ENCODE assay signal across 12 cellular contexts in genomic region chr2:43305006-43305405, GRCh38.
DNase-seq lines count a peak whose midpoint lies in the region; ATAC-seq, FAIRE-seq and TF ChIP-seq lines count a peak whose summit lies in the region.
"Had no signal": no experiment of that assay in that cellular context is flagged by ENCODE, and none has a peak within 500 bp of the region (broad histone marks: within the 10 kb centered on the region; RNA-seq: fewer than 3 reads in every experiment).

No MANE protein-coding gene starts in this region.

- H3K9ac ChIP-seq in duodenal mucosa (ENCODE audit: low read depth in 1 of 2, low read length in 2 of 2) (no peak overlapping the region), liver (ENCODE audit: low read depth in 1 of 2, low read length in 2 of 2) (no peak overlapping the region)

- H3K36me3 Mint-ChIP-seq in stimulated activated memory B cell treated with anti-CD40 and anti-IgM and Interleukin-4, amounts not matched to agents 10 μg/mL and 1 μg/mL and 100 μg/mL, for 72 hours = peaks cover 38% of the 10 kb centered on the region

- H3K4me1 Mint-ChIP-seq in stimulated activated memory B cell treated with anti-CD40 and anti-IgM and Interleukin-4, amounts not matched to agents 10 μg/mL and 1 μg/mL and 100 μg/mL, for 72 hours = peaks cover 10% of the 10 kb centered on the region

- ATAC-seq in stimulated activated memory B cell treated with anti-CD40 and anti-IgM and Interleukin-4, amounts not matched to agents 10 μg/mL and 1 μg/mL and 100 μg/mL, for 72 hours = no peak

- no peak for TF ChIP-seq POLR2A in GM12891 (IDR thresholded peaks at IDR 0.05; ENCODE audit: low read depth, low read length)

- WGBS in liver = 8% methylated on average over 2 of the region's 2 CpGs

- peak in 1 of 2 donors; percentile 8 for TF ChIP-seq RAD21 in liver (IDR thresholded peaks at IDR 0.05)

- H3K27me3 ChIP-seq in MG63 (no peaks in the 10 kb centered on the region), duodenal mucosa (ENCODE audit: control insufficient read depth in 1 of 2, insufficient read depth in 2 of 2, low read length in 2 of 2) (no peaks in the 10 kb centered on the region), liver (ENCODE audit: control insufficient read depth in 4 of 4, insufficient read depth in 4 of 4, low read length in 3 of 4) (no peaks in the 10 kb centered on the region)

- H3K4me1 ChIP-seq in duodenal mucosa (ENCODE audit: control insufficient read depth in 1 of 2, insufficient read depth in 2 of 2, low read length in 2 of 2) (peaks cover 0 to 10% of the 10 kb centered on the region in 2 donors), liver (ENCODE audit: control insufficient read depth in 4 of 4, insufficient read depth in 4 of 4, low read length in 3 of 4) (peaks cover 5 to 24% (median 20%) of the 10 kb centered on the region in 4 donors)

- H3K27me3 Mint-ChIP-seq in stimulated activated memory B cell treated with anti-CD40 and anti-IgM and Interleukin-4, amounts not matched to agents 10 μg/mL and 1 μg/mL and 100 μg/mL, for 72 hours = no peaks in the 10 kb centered on the region
- H3K27me3 Mint-ChIP-seq: activated CD4-positive, alpha-beta memory T cell treated with anti-CD3 and anti-CD28 coated beads, Interleukin-2, amount 10 ng/mL, durations not matched to agents 7 days and 5 days; CD4-positive, alpha-beta T cell had no signal

- H3K4me3 ChIP-seq in MG63 (no peak overlapping the region), duodenal mucosa (ENCODE audit: low read depth in 1 of 2, low read length in 2 of 2) (no peak overlapping the region), liver (ENCODE audit: low read depth in 1 of 3, low read length in 3 of 3) (no peak overlapping the region)

- H3K36me3 ChIP-seq in MG63 = no peaks in the 10 kb centered on the region; the same call in 1 of the 2 replicates
- peaks cover 0 to 5% of the 10 kb centered on the region in 2 donors for H3K36me3 ChIP-seq in duodenal mucosa (ENCODE audit: control insufficient read depth in 1 of 2, insufficient read depth in 2 of 2, low read length in 2 of 2)
- H3K36me3 ChIP-seq in liver (ENCODE audit: control insufficient read depth in 4 of 4, insufficient read depth in 3 of 4, low read depth in 1 of 4, low read length in 3 of 4) = peaks cover 0 to 2% (median 0%) of the 10 kb centered on the region in 4 donors

- no peak for FAIRE-seq in GM12891 (lab: Jason Lieb, UNC)
- no peak for FAIRE-seq in RCC 7860 (lab: Jason Lieb, UNC)

- H3K9me3 Mint-ChIP-seq in stimulated activated memory B cell treated with anti-CD40 and anti-IgM and Interleukin-4, amounts not matched to agents 10 μg/mL and 1 μg/mL and 100 μg/mL, for 72 hours = no peaks in the 10 kb centered on the region
- H3K9me3 Mint-ChIP-seq: CD4-positive, alpha-beta T cell; HFFc6 had no signal

- peak overlapping the region; percentile 64 for H3K27ac Mint-ChIP-seq in stimulated activated memory B cell treated with anti-CD40 and anti-IgM and Interleukin-4, amounts not matched to agents 10 μg/mL and 1 μg/mL and 100 μg/mL, for 72 hours
- H3K27ac Mint-ChIP-seq: activated CD4-positive, alpha-beta memory T cell treated with anti-CD3 and anti-CD28 coated beads, Interleukin-2, amount 10 ng/mL, durations not matched to agents 7 days and 5 days; CD4-positive, alpha-beta T cell; HFFc6 had no signal

- H3K27ac ChIP-seq in duodenal mucosa (ENCODE audit: low read depth, low read length) (peak overlapping the region; percentile 44), liver (ENCODE audit: low read depth in 1 of 2, low read length in 2 of 2) (peak overlapping the region in 1 of 2 donors; percentile 42)

- H3K9me3 ChIP-seq in MG63 (no peaks in the 10 kb centered on the region), duodenal mucosa (ENCODE audit: control insufficient read depth in 1 of 2, low read length in 2 of 2) (no peaks in the 10 kb centered on the region), liver (ENCODE audit: control insufficient read depth in 4 of 4, low read length in 3 of 4) (no peaks in the 10 kb centered on the region)

- DNase-seq in MG63 (peak; percentile 57), retina (no peak), GM12891 (ENCODE audit: insufficient read length, low spot score) (no peak), RCC 7860 (ENCODE audit: low spot score) (no peak), NCI-H2171 (lab: John Stamatoyannopoulos, UW) (no peak)
- DNase-seq: activated CD4-positive, alpha-beta memory T cell treated with anti-CD3 and anti-CD28 coated beads, Interleukin-2, amount 10 ng/mL, durations not matched to agents 7 days and 5 days; CD4-positive, alpha-beta T cell; HFFc6; NCI-H526 treated with DMSO at 0.1 percent for 48 hours had no signal

- no peak overlapping the region for H3K4me3 Mint-ChIP-seq in stimulated activated memory B cell treated with anti-CD40 and anti-IgM and Interleukin-4, amounts not matched to agents 10 μg/mL and 1 μg/mL and 100 μg/mL, for 72 hours
- H3K4me3 Mint-ChIP-seq: activated CD4-positive, alpha-beta memory T cell treated with anti-CD3 and anti-CD28 coated beads, Interleukin-2, amount 10 ng/mL, durations not matched to agents 7 days and 5 days; CD4-positive, alpha-beta T cell; HFFc6 had no signal

- no peak for TF ChIP-seq CTCF in liver (IDR thresholded peaks at IDR 0.05; ENCODE audit: low read depth, low read length, missing input control)

TF ChIP-seq in liver, 16 proteins besides CTCF, POLR2A, EP300 and RAD21 (continues in another document):
- no peak for TF ChIP-seq GABPA (IDR thresholded peaks at IDR 0.05 in 1 of 2, conservative IDR thresholded peaks at IDR 0.05 in 1 of 2)
- TF ChIP-seq, protein P1, sequence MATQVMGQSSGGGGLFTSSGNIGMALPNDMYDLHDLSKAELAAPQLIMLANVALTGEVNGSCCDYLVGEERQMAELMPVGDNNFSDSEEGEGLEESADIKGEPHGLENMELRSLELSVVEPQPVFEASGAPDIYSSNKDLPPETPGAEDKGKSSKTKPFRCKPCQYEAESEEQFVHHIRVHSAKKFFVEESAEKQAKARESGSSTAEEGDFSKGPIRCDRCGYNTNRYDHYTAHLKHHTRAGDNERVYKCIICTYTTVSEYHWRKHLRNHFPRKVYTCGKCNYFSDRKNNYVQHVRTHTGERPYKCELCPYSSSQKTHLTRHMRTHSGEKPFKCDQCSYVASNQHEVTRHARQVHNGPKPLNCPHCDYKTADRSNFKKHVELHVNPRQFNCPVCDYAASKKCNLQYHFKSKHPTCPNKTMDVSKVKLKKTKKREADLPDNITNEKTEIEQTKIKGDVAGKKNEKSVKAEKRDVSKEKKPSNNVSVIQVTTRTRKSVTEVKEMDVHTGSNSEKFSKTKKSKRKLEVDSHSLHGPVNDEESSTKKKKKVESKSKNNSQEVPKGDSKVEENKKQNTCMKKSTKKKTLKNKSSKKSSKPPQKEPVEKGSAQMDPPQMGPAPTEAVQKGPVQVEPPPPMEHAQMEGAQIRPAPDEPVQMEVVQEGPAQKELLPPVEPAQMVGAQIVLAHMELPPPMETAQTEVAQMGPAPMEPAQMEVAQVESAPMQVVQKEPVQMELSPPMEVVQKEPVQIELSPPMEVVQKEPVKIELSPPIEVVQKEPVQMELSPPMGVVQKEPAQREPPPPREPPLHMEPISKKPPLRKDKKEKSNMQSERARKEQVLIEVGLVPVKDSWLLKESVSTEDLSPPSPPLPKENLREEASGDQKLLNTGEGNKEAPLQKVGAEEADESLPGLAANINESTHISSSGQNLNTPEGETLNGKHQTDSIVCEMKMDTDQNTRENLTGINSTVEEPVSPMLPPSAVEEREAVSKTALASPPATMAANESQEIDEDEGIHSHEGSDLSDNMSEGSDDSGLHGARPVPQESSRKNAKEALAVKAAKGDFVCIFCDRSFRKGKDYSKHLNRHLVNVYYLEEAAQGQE (IDR thresholded peaks at IDR 0.05) = no peak
- TF ChIP-seq NR2F2 (IDR thresholded peaks at IDR 0.05) = peak; percentile 95
- TF ChIP-seq TAF1 (conservative IDR thresholded peaks at IDR 0.05) = no peak
- TF ChIP-seq JUND (IDR thresholded peaks at IDR 0.05) = no peak
- peak; percentile 30 for TF ChIP-seq YY1 (IDR thresholded peaks at IDR 0.05)
- peak in 1 of 2 donors; percentile 32 for TF ChIP-seq RXRA (IDR thresholded peaks at IDR 0.05)

TF ChIP-seq in GM12891, 5 proteins besides CTCF, POLR2A, EP300 and RAD21:
- TF ChIP-seq POLR2AphosphoS5 (IDR thresholded peaks at IDR 0.05; ENCODE audit: low read depth, low read length) (no peak), PAX5 (IDR thresholded peaks at IDR 0.05; ENCODE audit: insufficient read depth, low read length, severe bottlenecking) (no peak), TAF1 (IDR thresholded peaks at IDR 0.05; ENCODE audit: low read depth, low read length) (no peak), SPI1 (IDR thresholded peaks at IDR 0.05; ENCODE audit: low read depth, low read length) (no peak), POU2F2 (IDR thresholded peaks at IDR 0.05; ENCODE audit: low read depth, low read length) (no peak)
